ENCODE assay signal across 2 cellular contexts in the genomic region with DNA sequence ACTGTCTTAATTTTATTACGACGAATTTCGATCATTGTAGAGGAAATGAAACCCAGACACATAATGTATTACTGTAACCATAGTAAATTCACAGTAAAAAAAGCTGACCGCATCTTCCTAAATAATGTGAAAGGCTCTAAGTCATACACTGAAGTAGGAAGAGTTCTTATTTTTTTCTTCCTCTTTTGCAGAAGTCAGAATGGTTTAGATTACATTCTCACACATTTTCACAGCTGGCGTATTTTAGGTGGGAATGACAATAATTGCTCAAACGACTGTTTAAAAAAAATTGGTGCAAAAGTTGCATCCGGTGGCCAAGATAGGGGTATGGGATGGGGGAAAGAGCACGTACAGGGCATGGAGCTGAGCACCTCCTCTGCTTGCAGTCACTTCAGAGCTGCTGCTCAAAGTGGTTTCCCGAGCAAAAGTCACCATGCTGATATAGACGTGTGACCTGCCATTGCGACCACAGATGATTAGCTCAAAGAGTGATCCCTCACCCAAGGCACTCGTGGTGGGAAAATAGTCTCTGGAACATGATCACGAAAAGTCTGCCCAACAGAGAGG.
TF ChIP-seq lines count a peak whose summit lies in the region.

No MANE protein-coding gene starts in this region.

TF ChIP-seq in SK-N-SH treated with all-trans-retinoic acid at 6 μM for 48 hours, 23 proteins besides CTCF, POLR2A, EP300 and RAD21:
- TF ChIP-seq ZC3H10 (CRISPR knock-in tag; IDR thresholded peaks at IDR 0.05): no peak
- TF ChIP-seq, protein P1, sequence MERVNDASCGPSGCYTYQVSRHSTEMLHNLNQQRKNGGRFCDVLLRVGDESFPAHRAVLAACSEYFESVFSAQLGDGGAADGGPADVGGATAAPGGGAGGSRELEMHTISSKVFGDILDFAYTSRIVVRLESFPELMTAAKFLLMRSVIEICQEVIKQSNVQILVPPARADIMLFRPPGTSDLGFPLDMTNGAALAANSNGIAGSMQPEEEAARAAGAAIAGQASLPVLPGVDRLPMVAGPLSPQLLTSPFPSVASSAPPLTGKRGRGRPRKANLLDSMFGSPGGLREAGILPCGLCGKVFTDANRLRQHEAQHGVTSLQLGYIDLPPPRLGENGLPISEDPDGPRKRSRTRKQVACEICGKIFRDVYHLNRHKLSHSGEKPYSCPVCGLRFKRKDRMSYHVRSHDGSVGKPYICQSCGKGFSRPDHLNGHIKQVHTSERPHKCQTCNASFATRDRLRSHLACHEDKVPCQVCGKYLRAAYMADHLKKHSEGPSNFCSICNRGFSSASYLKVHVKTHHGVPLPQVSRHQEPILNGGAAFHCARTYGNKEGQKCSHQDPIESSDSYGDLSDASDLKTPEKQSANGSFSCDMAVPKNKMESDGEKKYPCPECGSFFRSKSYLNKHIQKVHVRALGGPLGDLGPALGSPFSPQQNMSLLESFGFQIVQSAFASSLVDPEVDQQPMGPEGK (CRISPR knock-in tag; IDR thresholded peaks at IDR 0.05; ENCODE audit: borderline replicate concordance): no peak
- no peak for TF ChIP-seq ARNTL (CRISPR knock-in tag; IDR thresholded peaks at IDR 0.05; ENCODE audit: borderline replicate concordance, low read depth)
- TF ChIP-seq CSDC2 (CRISPR knock-in tag; IDR thresholded peaks at IDR 0.05): no peak
- no peak for TF ChIP-seq PPARA (CRISPR knock-in tag; IDR thresholded peaks at IDR 0.05; ENCODE audit: borderline replicate concordance)

TF ChIP-seq in SK-N-SH, 30 proteins besides CTCF, POLR2A, EP300 and RAD21:
- TF ChIP-seq, protein P2, sequence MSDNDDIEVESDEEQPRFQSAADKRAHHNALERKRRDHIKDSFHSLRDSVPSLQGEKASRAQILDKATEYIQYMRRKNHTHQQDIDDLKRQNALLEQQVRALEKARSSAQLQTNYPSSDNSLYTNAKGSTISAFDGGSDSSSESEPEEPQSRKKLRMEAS (IDR thresholded peaks at IDR 0.05; ENCODE audit: low read depth): no peak
- TF ChIP-seq RCOR1 (IDR thresholded peaks at IDR 0.05; ENCODE audit: low read length) (no peak), FOSL2 (IDR thresholded peaks at IDR 0.05; ENCODE audit: borderline replicate concordance, low read depth) (no peak), TAF1 (IDR thresholded peaks at IDR 0.05; ENCODE audit: borderline replicate concordance, low read depth, low read length) (no peak), RXRA (IDR thresholded peaks at IDR 0.05; ENCODE audit: borderline replicate concordance, low read depth) (no peak), NRF1 (IDR thresholded peaks at IDR 0.05; ENCODE audit: low read depth, low read length) (no peak), FOXJ3 (CRISPR knock-in tag; IDR thresholded peaks at IDR 0.05) (no peak), GABPA (IDR thresholded peaks at IDR 0.05; ENCODE audit: low read depth) (no peak), MEF2A (IDR thresholded peaks at IDR 0.05; ENCODE audit: borderline replicate concordance, low read depth) (no peak), SIN3A (IDR thresholded peaks at IDR 0.05; ENCODE audit: borderline replicate concordance, low read depth, low read length) (no peak), ELF1 (IDR thresholded peaks at IDR 0.05) (no peak), NFIC (IDR thresholded peaks at IDR 0.05; ENCODE audit: borderline replicate concordance) (no peak), JUND (IDR thresholded peaks at IDR 0.05) (no peak), CHD2 (IDR thresholded peaks at IDR 0.05; ENCODE audit: low read length, partially characterized antibody) (no peak), SMC3 (IDR thresholded peaks at IDR 0.05; ENCODE audit: low read depth, low read length) (no peak), YY1 (IDR thresholded peaks at IDR 0.05; ENCODE audit: low read depth) (no peak)
- TF ChIP-seq, protein P3, sequence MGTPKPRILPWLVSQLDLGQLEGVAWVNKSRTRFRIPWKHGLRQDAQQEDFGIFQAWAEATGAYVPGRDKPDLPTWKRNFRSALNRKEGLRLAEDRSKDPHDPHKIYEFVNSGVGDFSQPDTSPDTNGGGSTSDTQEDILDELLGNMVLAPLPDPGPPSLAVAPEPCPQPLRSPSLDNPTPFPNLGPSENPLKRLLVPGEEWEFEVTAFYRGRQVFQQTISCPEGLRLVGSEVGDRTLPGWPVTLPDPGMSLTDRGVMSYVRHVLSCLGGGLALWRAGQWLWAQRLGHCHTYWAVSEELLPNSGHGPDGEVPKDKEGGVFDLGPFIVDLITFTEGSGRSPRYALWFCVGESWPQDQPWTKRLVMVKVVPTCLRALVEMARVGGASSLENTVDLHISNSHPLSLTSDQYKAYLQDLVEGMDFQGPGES (IDR thresholded peaks at IDR 0.05; ENCODE audit: low read depth, low read length): no peak
- TF ChIP-seq, protein P4, sequence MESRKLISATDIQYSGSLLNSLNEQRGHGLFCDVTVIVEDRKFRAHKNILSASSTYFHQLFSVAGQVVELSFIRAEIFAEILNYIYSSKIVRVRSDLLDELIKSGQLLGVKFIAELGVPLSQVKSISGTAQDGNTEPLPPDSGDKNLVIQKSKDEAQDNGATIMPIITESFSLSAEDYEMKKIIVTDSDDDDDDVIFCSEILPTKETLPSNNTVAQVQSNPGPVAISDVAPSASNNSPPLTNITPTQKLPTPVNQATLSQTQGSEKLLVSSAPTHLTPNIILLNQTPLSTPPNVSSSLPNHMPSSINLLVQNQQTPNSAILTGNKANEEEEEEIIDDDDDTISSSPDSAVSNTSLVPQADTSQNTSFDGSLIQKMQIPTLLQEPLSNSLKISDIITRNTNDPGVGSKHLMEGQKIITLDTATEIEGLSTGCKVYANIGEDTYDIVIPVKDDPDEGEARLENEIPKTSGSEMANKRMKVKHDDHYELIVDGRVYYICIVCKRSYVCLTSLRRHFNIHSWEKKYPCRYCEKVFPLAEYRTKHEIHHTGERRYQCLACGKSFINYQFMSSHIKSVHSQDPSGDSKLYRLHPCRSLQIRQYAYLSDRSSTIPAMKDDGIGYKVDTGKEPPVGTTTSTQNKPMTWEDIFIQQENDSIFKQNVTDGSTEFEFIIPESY (IDR thresholded peaks at IDR 0.05; ENCODE audit: borderline replicate concordance, low read depth): no peak
- TF ChIP-seq, protein P5, sequence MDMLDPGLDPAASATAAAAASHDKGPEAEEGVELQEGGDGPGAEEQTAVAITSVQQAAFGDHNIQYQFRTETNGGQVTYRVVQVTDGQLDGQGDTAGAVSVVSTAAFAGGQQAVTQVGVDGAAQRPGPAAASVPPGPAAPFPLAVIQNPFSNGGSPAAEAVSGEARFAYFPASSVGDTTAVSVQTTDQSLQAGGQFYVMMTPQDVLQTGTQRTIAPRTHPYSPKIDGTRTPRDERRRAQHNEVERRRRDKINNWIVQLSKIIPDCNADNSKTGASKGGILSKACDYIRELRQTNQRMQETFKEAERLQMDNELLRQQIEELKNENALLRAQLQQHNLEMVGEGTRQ (IDR thresholded peaks at IDR 0.05; ENCODE audit: borderline replicate concordance, low read depth, low read length): no peak
- TF ChIP-seq, protein P6, sequence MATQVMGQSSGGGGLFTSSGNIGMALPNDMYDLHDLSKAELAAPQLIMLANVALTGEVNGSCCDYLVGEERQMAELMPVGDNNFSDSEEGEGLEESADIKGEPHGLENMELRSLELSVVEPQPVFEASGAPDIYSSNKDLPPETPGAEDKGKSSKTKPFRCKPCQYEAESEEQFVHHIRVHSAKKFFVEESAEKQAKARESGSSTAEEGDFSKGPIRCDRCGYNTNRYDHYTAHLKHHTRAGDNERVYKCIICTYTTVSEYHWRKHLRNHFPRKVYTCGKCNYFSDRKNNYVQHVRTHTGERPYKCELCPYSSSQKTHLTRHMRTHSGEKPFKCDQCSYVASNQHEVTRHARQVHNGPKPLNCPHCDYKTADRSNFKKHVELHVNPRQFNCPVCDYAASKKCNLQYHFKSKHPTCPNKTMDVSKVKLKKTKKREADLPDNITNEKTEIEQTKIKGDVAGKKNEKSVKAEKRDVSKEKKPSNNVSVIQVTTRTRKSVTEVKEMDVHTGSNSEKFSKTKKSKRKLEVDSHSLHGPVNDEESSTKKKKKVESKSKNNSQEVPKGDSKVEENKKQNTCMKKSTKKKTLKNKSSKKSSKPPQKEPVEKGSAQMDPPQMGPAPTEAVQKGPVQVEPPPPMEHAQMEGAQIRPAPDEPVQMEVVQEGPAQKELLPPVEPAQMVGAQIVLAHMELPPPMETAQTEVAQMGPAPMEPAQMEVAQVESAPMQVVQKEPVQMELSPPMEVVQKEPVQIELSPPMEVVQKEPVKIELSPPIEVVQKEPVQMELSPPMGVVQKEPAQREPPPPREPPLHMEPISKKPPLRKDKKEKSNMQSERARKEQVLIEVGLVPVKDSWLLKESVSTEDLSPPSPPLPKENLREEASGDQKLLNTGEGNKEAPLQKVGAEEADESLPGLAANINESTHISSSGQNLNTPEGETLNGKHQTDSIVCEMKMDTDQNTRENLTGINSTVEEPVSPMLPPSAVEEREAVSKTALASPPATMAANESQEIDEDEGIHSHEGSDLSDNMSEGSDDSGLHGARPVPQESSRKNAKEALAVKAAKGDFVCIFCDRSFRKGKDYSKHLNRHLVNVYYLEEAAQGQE (IDR thresholded peaks at IDR 0.05; ENCODE audit: low read depth, low read length): no peak
